ENCODE assay signal across 9 cellular contexts in genomic region chr3:127035672-127036071, GRCh38. TPM values are rescaled to one million over a fixed set of nuclear protein-coding genes. Genes with fewer than 3 reads are reported as not detected.
DNase-seq lines count a peak whose midpoint lies in the region; ATAC-seq and TF ChIP-seq lines count a peak whose summit lies in the region.
"Had no signal": no experiment of that assay in that cellular context is flagged by ENCODE, and none has a peak within 500 bp of the region (broad histone marks: within the 10 kb centered on the region; RNA-seq: fewer than 3 reads in every experiment).

No MANE protein-coding gene starts in this region.

- H3K27ac Mint-ChIP-seq in chondrocyte (ENCODE audit: unreplicated experiment), result peak overlapping the region; percentile 47

- peak; percentile 41 to 78 (median 64) for ATAC-seq in right lobe of liver
- no peak for ATAC-seq in HG02884 (IDR thresholded peaks at IDR 0.05; ENCODE audit: unreplicated experiment)
- ATAC-seq in HG03521 (IDR thresholded peaks at IDR 0.05; ENCODE audit: unreplicated experiment), result no peak
- ATAC-seq: activated naive CD4-positive, alpha-beta T cell treated with anti-CD3 and anti-CD28 coated beads, Interleukin-2, amount 50 U/mL, for 72 hours had no signal

- no peak overlapping the region for H3K4me3 Mint-ChIP-seq in chondrocyte (ENCODE audit: unreplicated experiment)

- WGBS in right lobe of liver (ENCODE audit: insufficient coverage, low coverage, low lambda C conversion rate, missing lambda C conversion rate), result 89% methylated on average over 3 of the region's 10 CpGs

- H3K9me3 ChIP-seq in right lobe of liver (no peaks in the 10 kb centered on the region), vagina (no peaks in the 10 kb centered on the region)

- H3K27me3 Mint-ChIP-seq in chondrocyte (ENCODE audit: low read depth), result no peaks in the 10 kb centered on the region

- H3K27me3 ChIP-seq in right lobe of liver (no peaks in the 10 kb centered on the region), vagina (no peaks in the 10 kb centered on the region)

- no peaks in the 10 kb centered on the region for H3K36me3 ChIP-seq in right lobe of liver
- H3K36me3 ChIP-seq in vagina, result peaks cover 0 to 23% of the 10 kb centered on the region in 2 donors

- H3K27ac ChIP-seq in right lobe of liver, result no peak overlapping the region
- H3K27ac ChIP-seq in vagina, result peak overlapping the region; percentile 43

- peaks cover 18% of the 10 kb centered on the region for H3K36me3 Mint-ChIP-seq in chondrocyte (ENCODE audit: low read depth)
- H3K36me3 Mint-ChIP-seq: activated naive CD4-positive, alpha-beta T cell treated with anti-CD3 and anti-CD28 coated beads, Interleukin-2, amount 50 U/mL, for 72 hours had no signal

- TF ChIP-seq POLR2A in right lobe of liver (IDR thresholded peaks at IDR 0.05), result no peak
- TF ChIP-seq POLR2A in vagina (IDR thresholded peaks at IDR 0.05), result no peak

- H3K4me1 Mint-ChIP-seq in chondrocyte (ENCODE audit: low read depth), result peaks cover 14% of the 10 kb centered on the region

- DNase-seq in NCI-H82 (lab: John Stamatoyannopoulos, UW), result peak; percentile 26
- no peak for DNase-seq in NCI-H82 treated with DMSO at 0.1 percent for 48 hours (lab: John Stamatoyannopoulos, UW; ENCODE audit: unreplicated experiment)
- peak; percentile 94 for DNase-seq in chondrocyte (ENCODE audit: low spot score)
- peak in 2 of 3 donors; percentile 74 to 77 for DNase-seq in right lobe of liver
- no peak for DNase-seq in vagina (ENCODE audit: extremely low spot score in 2 of 2)
- no peak for DNase-seq in Ammon's horn (ENCODE audit: low spot score)

- intact Hi-C loops in right lobe of liver (cut with DNase I) (no loop called here), vagina (cut with DNase I) (no loop called here)

- H3K4me3 ChIP-seq in right lobe of liver (no peak overlapping the region), vagina (no peak overlapping the region)

- H3K4me1 ChIP-seq in right lobe of liver (no peaks in the 10 kb centered on the region), vagina (peaks cover 22% of the 10 kb centered on the region)

- H3K9me3 Mint-ChIP-seq in chondrocyte (ENCODE audit: low read depth), result no peaks in the 10 kb centered on the region
- H3K9me3 Mint-ChIP-seq: activated naive CD4-positive, alpha-beta T cell treated with anti-CD3 and anti-CD28 coated beads, Interleukin-2, amount 50 U/mL, for 72 hours had no signal

- TF ChIP-seq CTCF in chondrocyte (IDR thresholded peaks at IDR 0.05) (no peak), right lobe of liver (IDR thresholded peaks at IDR 0.05) (no peak), vagina (IDR thresholded peaks at IDR 0.05) (no peak)

RNA-seq across cellular contexts. Expression of gene PLXNA1, which starts 52.8 kb away (rescaled TPM):
- total RNA-seq in chondrocyte, result 69.8 to 99.1 TPM (median 98.2 TPM) in 3 replicates
- total RNA-seq in right lobe of liver, result 1 to 10 TPM; 2.0 to 8.7 (median 5.6) TPM
- 31.4 TPM for total RNA-seq in vagina

Comparison
In these comparisons a context has a peak if more than half of its experiments do, and no peak if none do; other contexts are left out.
1. DNase-seq: peak in NCI-H82 (single experiment), chondrocyte (single experiment) and right lobe of liver (2 of 3); none in NCI-H82 treated with DMSO at 0.1 percent for 48 hours (single experiment), vagina (0 of 2) and Ammon's horn (single experiment).
2. ATAC-seq: peak in right lobe of liver (4 of 4); none in HG02884 (single experiment) and HG03521 (single experiment).